Comparison of ENCODE assay signal across 8 cellular contexts in the genomic region with DNA sequence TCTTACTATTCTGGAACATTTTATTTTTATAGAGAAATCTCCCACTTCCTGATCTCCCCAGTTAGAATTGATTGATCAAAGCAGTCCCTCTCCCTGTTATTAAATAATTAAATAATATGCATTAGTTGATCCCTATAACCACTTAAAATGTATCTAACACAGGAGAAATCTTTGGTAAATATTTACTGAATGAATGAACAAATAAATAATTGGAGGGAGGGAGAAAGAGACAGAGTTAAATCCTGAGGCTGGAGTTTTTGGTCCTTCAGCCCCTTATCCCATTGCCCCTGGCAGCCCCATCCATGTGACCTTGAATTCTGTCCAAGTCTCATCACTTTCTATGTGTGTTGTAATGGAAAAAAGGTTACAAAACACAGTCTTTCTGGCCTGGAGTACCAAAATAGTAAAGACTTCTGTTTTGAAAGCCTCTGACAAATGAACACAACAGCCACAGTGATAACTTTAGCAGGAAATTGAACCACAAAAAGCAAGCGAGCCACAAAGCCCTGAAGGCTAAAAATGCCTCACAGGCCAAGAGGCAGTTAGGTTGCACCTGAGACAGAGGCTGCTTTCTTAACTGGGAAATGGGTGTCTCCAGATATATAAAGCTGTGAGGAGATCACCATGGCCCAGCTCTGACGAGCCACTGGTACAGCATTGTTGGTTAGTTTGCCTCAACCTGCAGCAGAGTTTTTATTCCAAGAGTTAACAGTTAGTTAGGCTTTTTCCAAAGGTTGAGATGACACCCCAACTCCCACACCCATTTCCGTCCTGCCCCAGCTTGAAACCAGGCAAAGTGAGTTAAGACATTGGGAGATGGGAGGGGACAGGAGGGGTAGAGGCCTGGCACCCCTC. TPM values are rescaled to one million over a fixed set of nuclear protein-coding genes. Genes with fewer than 3 reads are reported as not detected.
DNase-seq lines count a peak whose midpoint lies in the region; ATAC-seq and TF ChIP-seq lines count a peak whose summit lies in the region.

No MANE protein-coding gene starts in this region.

- H3K27me3 ChIP-seq in KMS-11 (ENCODE audit: insufficient read depth, low read depth) (no peaks in the 10 kb centered on the region), psoas muscle (ENCODE audit: insufficient read depth in 3 of 3, low read length in 2 of 3) (peaks cover 0 to 2% (median 1%) of the 10 kb centered on the region in 3 donors)

- H4K20me1 ChIP-seq in KMS-11 (ENCODE audit: insufficient read depth) = no peaks in the 10 kb centered on the region

- H3K79me2 ChIP-seq in KMS-11 (ENCODE audit: insufficient read depth, low read depth) = no peaks in the 10 kb centered on the region

- H3K4me2 ChIP-seq in KMS-11 = peak overlapping the region; percentile 78

- H3K4me3 ChIP-seq in KMS-11 (IDR thresholded peaks at IDR 0.05; ENCODE audit: insufficient read depth, low read depth, low read length) = no peak overlapping the region
- H3K4me3 ChIP-seq in psoas muscle = no peak overlapping the region

- peak; percentile 82 for ATAC-seq in GM18498 (IDR thresholded peaks at IDR 0.05; ENCODE audit: unreplicated experiment)
- peak; percentile 86 for ATAC-seq in GM21619 (IDR thresholded peaks at IDR 0.05; ENCODE audit: unreplicated experiment)
- peak in 1 of 4 donors; percentile 33 for ATAC-seq in psoas muscle

- WGBS in psoas muscle, 3 donors = 68 to 75% (median 75%) methylated on average over 3 of the region's 3 CpGs

- TF ChIP-seq POLR2A in erythroblast (IDR thresholded peaks at IDR 0.05; ENCODE audit: low read length) = no peak

- H3K36me3 ChIP-seq in KMS-11 (ENCODE audit: insufficient read depth) (no peaks in the 10 kb centered on the region), psoas muscle (ENCODE audit: insufficient read depth in 1 of 2, low read depth in 1 of 2) (no peaks in the 10 kb centered on the region)

- H3K9ac ChIP-seq in KMS-11 = peak overlapping the region; percentile 26; the same call in 1 of the 2 replicates

- H3K4me1 ChIP-seq in KMS-11 (ENCODE audit: low read depth, poor library complexity, severe bottlenecking) (peaks cover 82% of the 10 kb centered on the region), psoas muscle (no peaks in the 10 kb centered on the region)

- DNase-seq in astrocyte of the hippocampus (ENCODE audit: low read depth, low spot score) (peak; percentile 60), psoas muscle (no peak), iPS-NIHi11 (ENCODE audit: low spot score) (no peak), erythroblast (lab: John Stamatoyannopoulos, UW) (no peak)
- DNase-seq in stimulated activated naive CD4-positive, alpha-beta T cell treated with Interleukin-2 at 50 U/mL for 16 hours (lab: John Stamatoyannopoulos, UW) = no peak

- intact Hi-C loops in psoas muscle (cut with DNase I) = no loop called here

- no peaks in the 10 kb centered on the region for H3K9me3 ChIP-seq in psoas muscle

- no peak for TF ChIP-seq CTCF in KMS-11 (conservative IDR thresholded peaks at IDR 0.05; ENCODE audit: low read depth, low read length)
- TF ChIP-seq CTCF in psoas muscle (IDR thresholded peaks at IDR 0.05) = no peak

- H2AFZ ChIP-seq in KMS-11 (ENCODE audit: low read depth) = peak overlapping the region; percentile 64

- H3K27ac ChIP-seq in KMS-11 (peak overlapping the region; percentile 83), psoas muscle (peak overlapping the region; percentile 41)

RNA-seq across cellular contexts. Expression of gene NT5E, which starts 11.3 kb away (rescaled TPM):
- 1 to 10 TPM in 3 of 4 donors, under 1 TPM in 1; 0.90 to 3.9 (median 3.0) TPM for total RNA-seq in psoas muscle
- 1 to 10 TPM in 1 of 3 donors, under 1 TPM in 2; 0.57 to 2.3 (median 0.90) TPM for polyA plus RNA-seq in psoas muscle
